Comparison of ENCODE assay signal across 1 cellular context in genomic region chr18:52992041-52992440, GRCh38.
TF ChIP-seq lines count a peak whose summit lies in the region.

No MANE protein-coding gene starts in this region.

TF ChIP-seq in HepG2, 621 proteins besides CTCF, POLR2A, EP300 and RAD21 (continued from another document):
- TF ChIP-seq PRDM15 (CRISPR knock-in tag; IDR thresholded peaks at IDR 0.05) = no peak
- no peak for TF ChIP-seq ZNF292 (CRISPR knock-in tag; IDR thresholded peaks at IDR 0.05; ENCODE audit: borderline replicate concordance, low read depth)
TF ChIP-seq in HepG2: peak in this region for 0.
